ENCODE assay signal across 13 cellular contexts in the genomic region with DNA sequence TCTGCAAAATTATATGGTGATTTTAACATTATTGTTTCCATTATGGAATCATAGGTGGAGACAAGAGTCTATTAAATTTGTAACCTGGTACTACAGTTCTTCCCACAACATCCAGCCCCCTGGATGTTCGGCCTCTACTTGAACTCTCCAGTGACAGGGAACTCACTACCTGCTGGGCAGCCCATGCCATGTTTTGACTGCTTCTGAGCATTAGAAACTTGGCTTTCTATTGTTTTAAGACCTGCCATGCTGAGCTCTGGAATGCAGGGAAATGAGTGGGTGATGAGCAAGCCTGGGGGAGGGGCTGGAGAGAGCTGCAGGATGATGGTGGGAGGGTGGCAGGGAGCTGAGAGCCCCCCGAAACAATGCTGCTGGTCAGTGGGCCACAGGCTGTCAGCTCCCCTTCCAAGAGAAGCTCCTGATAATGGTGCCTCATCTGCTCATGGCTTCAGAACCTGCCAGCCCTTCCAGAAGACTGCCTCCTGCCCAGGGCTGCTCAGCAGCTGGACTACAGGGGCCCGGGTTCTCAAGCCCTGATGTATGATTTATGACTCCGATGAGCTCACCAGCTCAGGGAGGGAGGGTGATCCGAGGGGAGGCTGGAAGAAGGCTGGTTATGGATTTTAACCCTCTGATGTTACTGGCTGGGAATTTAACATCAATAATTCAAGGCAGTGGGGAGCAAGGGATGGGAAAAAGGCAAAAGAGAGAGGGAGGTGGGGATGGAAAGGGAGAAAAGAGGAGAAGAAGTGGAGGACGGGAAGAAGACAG.
DNase-seq lines count a peak whose midpoint lies in the region; ATAC-seq, FAIRE-seq and TF ChIP-seq lines count a peak whose summit lies in the region.
"Had no signal": no experiment of that assay in that cellular context is flagged by ENCODE, and none has a peak within 500 bp of the region (broad histone marks: within the 10 kb centered on the region; RNA-seq: fewer than 3 reads in every experiment).

No MANE protein-coding gene starts in this region.

- H3K27ac ChIP-seq in A673 (ENCODE audit: low read depth, low read length, poor library complexity, severe bottlenecking) (no peak overlapping the region), keratinocyte (ENCODE audit: control insufficient read depth, insufficient read depth, low read length) (no peak overlapping the region)
- H3K27ac ChIP-seq: esophagus squamous epithelium, skin epidermis, transverse colon had no signal

- dilution Hi-C loops in keratinocyte (cut with MboI; ENCODE audit: extremely low pct_ligation_motif_present, low sequenced_read_pairs), result no loop called here

- H3K9ac ChIP-seq in adipocyte (ENCODE audit: low read length) (no peak overlapping the region), keratinocyte (ENCODE audit: control insufficient read depth, extremely low read depth, insufficient read depth, low read length) (no peak overlapping the region)

- no peak overlapping the region for H3K4me3 ChIP-seq in A673 (ENCODE audit: low read depth, low read length, poor library complexity, severe bottlenecking)
- no peak overlapping the region for H3K4me3 ChIP-seq in adipocyte (ENCODE audit: low read length)
- no peak overlapping the region for H3K4me3 ChIP-seq in keratinocyte (ENCODE audit: control insufficient read depth in 2 of 3, extremely low read depth in 1 of 3, insufficient read depth in 2 of 3, low read depth in 1 of 3, low read length in 3 of 3)
- no peak overlapping the region for H3K4me3 ChIP-seq in H7 (ENCODE audit: insufficient read depth, low read depth, low read length)
- H3K4me3 ChIP-seq: esophagus squamous epithelium, skin epidermis, transverse colon had no signal

- no peaks in the 10 kb centered on the region for H3K79me2 ChIP-seq in keratinocyte (ENCODE audit: control insufficient read depth, insufficient read depth, low read length)

- H4K20me1 ChIP-seq in keratinocyte (ENCODE audit: control insufficient read depth, extremely low read depth, insufficient read depth, low read length), result no peaks in the 10 kb centered on the region

- H3K9me3 ChIP-seq in A673 (ENCODE audit: low read depth, low read length, poor library complexity, severe bottlenecking) (no peaks in the 10 kb centered on the region), adipocyte (ENCODE audit: control insufficient read depth, low read length) (no peaks in the 10 kb centered on the region), keratinocyte (ENCODE audit: control insufficient read depth, low read depth, low read length) (no peaks in the 10 kb centered on the region)
- H3K9me3 ChIP-seq: esophagus squamous epithelium, transverse colon had no signal

- H3K27me3 ChIP-seq in A673 (replicated peaks; ENCODE audit: insufficient read depth, low read depth, low read length, poor library complexity), result no peaks in the 10 kb centered on the region
- no peaks in the 10 kb centered on the region for H3K27me3 ChIP-seq in adipocyte (replicated peaks; ENCODE audit: control insufficient read depth, insufficient read depth, low read length)
- H3K27me3 ChIP-seq in keratinocyte (ENCODE audit: control insufficient read depth, extremely low read depth, insufficient read depth, low read length), result no peaks in the 10 kb centered on the region
- H3K27me3 ChIP-seq in H7 (ENCODE audit: control insufficient read depth, insufficient read depth, low read length), result no peaks in the 10 kb centered on the region
- H3K27me3 ChIP-seq: esophagus squamous epithelium, transverse colon had no signal

- H3K9me1 ChIP-seq in keratinocyte (ENCODE audit: control insufficient read depth, extremely low read depth, insufficient read depth, low read length), result no peaks in the 10 kb centered on the region

- H3K4me1 ChIP-seq in A673 (ENCODE audit: insufficient read depth, low read length, poor library complexity, severe bottlenecking) (peaks cover 11% of the 10 kb centered on the region), adipocyte (ENCODE audit: control insufficient read depth, insufficient read depth, low read length) (peaks cover 8% of the 10 kb centered on the region), keratinocyte (ENCODE audit: control insufficient read depth, extremely low read depth, insufficient read depth, low read length) (peaks cover 22% of the 10 kb centered on the region)
- H3K4me1 ChIP-seq: transverse colon had no signal

- H2AFZ ChIP-seq in keratinocyte (ENCODE audit: control insufficient read depth, low read length), result no peak overlapping the region

- H3K36me3 ChIP-seq in A673 (ENCODE audit: insufficient read depth, low read length, poor library complexity, severe bottlenecking) (no peaks in the 10 kb centered on the region), adipocyte (ENCODE audit: control insufficient read depth, insufficient read depth, low read length, severe bottlenecking) (no peaks in the 10 kb centered on the region), keratinocyte (ENCODE audit: control insufficient read depth in 2 of 2, extremely low read depth in 1 of 2, insufficient read depth in 2 of 2, low read length in 2 of 2) (no peaks in the 10 kb centered on the region), H7 (replicated peaks; ENCODE audit: control insufficient read depth, insufficient read depth, low read length) (no peaks in the 10 kb centered on the region)
- H3K36me3 ChIP-seq: esophagus squamous epithelium, transverse colon had no signal

- no TSS peak for BruUV-seq in A673 (replicated peaks; lab: Mats Ljungman, UMichigan)

- FAIRE-seq in keratinocyte (lab: Jason Lieb, UNC), result peak; percentile 76

- no peak for ATAC-seq in GM18868 (IDR thresholded peaks at IDR 0.05; ENCODE audit: unreplicated experiment)

- peak overlapping the region; percentile 20 for H3K4me2 ChIP-seq in keratinocyte (ENCODE audit: control insufficient read depth, extremely low read depth, insufficient read depth, low read depth, low read length)

- DNase-seq in A673 (ENCODE audit: low spot score) (peak; percentile 56), HS-27A (ENCODE audit: low read depth) (peak; percentile 87), adipocyte (ENCODE audit: low read depth) (peak; percentile 43), keratinocyte (ENCODE audit: low read depth, low spot score) (no peak), H7 (no peak), CD1c-positive myeloid dendritic cell (ENCODE audit: extremely low spot score) (no peak)
- DNase-seq in activated CD8-positive, alpha-beta memory T cell treated with anti-CD3 and anti-CD28 coated beads, Interleukin-2, amount 50 U/mL, for 48 hours, result no peak
- DNase-seq: activated CD4-positive, CD25-positive, alpha-beta regulatory T cell; esophagus squamous epithelium; Karpas-422; transverse colon had no signal

- CTCF ChIA-PET in A673 (lab: Charles Lee), result no interaction called here

- TF ChIP-seq CTCF in A673 (conservative IDR thresholded peaks at IDR 0.05; ENCODE audit: low read depth, low read length), result no peak
- TF ChIP-seq CTCF in keratinocyte (optimal IDR thresholded peaks at IDR 0.05 in 1 of 3, IDR thresholded peaks at IDR 0.05 in 1 of 3, conservative IDR thresholded peaks at IDR 0.05 in 1 of 3; ENCODE audit: extremely low read depth in 1 of 3, insufficient read depth in 2 of 3, low read length in 3 of 3), result no peak

- intact Hi-C loops in A673 (cut with micrococcal nuclease; ENCODE audit: unreplicated experiment), result no loop called here

- POLR2A ChIA-PET in A673 (lab: Charles Lee; ENCODE audit: low non-redundant PET), result no interaction called here

Comparison
In these comparisons a context has a peak if more than half of its experiments do, and no peak if none do; other contexts are left out.
1. DNase-seq: peak in A673 (single experiment), HS-27A (single experiment) and adipocyte (single experiment); none in keratinocyte (single experiment), H7 (single experiment), activated CD8-positive, alpha-beta memory T cell treated with anti-CD3 and anti-CD28 coated beads, Interleukin-2, amount 50 U/mL, for 48 hours (single experiment) and CD1c-positive myeloid dendritic cell (single experiment).